2 cellular contexts compared by ENCODE assay signal in the genomic region with DNA sequence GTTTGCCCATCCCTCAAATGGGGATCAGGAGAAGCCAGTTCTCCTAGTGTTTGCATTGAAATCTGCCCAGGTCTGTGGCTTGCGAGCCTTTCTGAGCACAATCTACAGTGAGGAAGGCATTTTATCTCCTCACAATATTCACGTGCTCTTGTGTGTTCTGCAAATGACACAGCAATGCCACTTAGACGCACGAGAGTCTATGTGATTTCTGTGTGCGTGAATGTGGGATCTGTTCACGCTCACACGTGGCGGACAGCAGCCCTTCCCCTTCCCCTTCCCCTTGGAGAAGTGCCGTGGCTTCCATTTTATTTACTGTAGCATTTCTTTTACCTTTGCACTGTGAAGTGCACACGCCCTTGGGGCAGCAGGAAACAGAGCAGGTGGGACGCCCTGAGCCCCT.
TF ChIP-seq lines count a peak whose summit lies in the region.

No MANE protein-coding gene starts in this region.

TF ChIP-seq in GM23338, 12 proteins besides CTCF, POLR2A, EP300 and RAD21 (continued from another document):
- TF ChIP-seq, protein P1, sequence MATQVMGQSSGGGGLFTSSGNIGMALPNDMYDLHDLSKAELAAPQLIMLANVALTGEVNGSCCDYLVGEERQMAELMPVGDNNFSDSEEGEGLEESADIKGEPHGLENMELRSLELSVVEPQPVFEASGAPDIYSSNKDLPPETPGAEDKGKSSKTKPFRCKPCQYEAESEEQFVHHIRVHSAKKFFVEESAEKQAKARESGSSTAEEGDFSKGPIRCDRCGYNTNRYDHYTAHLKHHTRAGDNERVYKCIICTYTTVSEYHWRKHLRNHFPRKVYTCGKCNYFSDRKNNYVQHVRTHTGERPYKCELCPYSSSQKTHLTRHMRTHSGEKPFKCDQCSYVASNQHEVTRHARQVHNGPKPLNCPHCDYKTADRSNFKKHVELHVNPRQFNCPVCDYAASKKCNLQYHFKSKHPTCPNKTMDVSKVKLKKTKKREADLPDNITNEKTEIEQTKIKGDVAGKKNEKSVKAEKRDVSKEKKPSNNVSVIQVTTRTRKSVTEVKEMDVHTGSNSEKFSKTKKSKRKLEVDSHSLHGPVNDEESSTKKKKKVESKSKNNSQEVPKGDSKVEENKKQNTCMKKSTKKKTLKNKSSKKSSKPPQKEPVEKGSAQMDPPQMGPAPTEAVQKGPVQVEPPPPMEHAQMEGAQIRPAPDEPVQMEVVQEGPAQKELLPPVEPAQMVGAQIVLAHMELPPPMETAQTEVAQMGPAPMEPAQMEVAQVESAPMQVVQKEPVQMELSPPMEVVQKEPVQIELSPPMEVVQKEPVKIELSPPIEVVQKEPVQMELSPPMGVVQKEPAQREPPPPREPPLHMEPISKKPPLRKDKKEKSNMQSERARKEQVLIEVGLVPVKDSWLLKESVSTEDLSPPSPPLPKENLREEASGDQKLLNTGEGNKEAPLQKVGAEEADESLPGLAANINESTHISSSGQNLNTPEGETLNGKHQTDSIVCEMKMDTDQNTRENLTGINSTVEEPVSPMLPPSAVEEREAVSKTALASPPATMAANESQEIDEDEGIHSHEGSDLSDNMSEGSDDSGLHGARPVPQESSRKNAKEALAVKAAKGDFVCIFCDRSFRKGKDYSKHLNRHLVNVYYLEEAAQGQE (IDR thresholded peaks at IDR 0.05; ENCODE audit: unreplicated experiment) = no peak
- TF ChIP-seq STAT1 (IDR thresholded peaks at IDR 0.05; ENCODE audit: unreplicated experiment) (no peak), CREB1 (CRISPR knock-in tag; IDR thresholded peaks at IDR 0.05; ENCODE audit: low read depth) (no peak), EZH2 (IDR thresholded peaks at IDR 0.05; ENCODE audit: low read depth, unreplicated experiment) (no peak), EZH2phosphoT487 (IDR thresholded peaks at IDR 0.05; ENCODE audit: unreplicated experiment) (no peak), ZNF114 (CRISPR knock-in tag; IDR thresholded peaks at IDR 0.05) (no peak)
- TF ChIP-seq, protein P2, sequence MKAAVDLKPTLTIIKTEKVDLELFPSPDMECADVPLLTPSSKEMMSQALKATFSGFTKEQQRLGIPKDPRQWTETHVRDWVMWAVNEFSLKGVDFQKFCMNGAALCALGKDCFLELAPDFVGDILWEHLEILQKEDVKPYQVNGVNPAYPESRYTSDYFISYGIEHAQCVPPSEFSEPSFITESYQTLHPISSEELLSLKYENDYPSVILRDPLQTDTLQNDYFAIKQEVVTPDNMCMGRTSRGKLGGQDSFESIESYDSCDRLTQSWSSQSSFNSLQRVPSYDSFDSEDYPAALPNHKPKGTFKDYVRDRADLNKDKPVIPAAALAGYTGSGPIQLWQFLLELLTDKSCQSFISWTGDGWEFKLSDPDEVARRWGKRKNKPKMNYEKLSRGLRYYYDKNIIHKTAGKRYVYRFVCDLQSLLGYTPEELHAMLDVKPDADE (IDR thresholded peaks at IDR 0.05) = no peak

TF ChIP-seq in K562, 482 proteins besides CTCF, POLR2A, EP300 and RAD21 (continued from another document):
- TF ChIP-seq, protein P3, sequence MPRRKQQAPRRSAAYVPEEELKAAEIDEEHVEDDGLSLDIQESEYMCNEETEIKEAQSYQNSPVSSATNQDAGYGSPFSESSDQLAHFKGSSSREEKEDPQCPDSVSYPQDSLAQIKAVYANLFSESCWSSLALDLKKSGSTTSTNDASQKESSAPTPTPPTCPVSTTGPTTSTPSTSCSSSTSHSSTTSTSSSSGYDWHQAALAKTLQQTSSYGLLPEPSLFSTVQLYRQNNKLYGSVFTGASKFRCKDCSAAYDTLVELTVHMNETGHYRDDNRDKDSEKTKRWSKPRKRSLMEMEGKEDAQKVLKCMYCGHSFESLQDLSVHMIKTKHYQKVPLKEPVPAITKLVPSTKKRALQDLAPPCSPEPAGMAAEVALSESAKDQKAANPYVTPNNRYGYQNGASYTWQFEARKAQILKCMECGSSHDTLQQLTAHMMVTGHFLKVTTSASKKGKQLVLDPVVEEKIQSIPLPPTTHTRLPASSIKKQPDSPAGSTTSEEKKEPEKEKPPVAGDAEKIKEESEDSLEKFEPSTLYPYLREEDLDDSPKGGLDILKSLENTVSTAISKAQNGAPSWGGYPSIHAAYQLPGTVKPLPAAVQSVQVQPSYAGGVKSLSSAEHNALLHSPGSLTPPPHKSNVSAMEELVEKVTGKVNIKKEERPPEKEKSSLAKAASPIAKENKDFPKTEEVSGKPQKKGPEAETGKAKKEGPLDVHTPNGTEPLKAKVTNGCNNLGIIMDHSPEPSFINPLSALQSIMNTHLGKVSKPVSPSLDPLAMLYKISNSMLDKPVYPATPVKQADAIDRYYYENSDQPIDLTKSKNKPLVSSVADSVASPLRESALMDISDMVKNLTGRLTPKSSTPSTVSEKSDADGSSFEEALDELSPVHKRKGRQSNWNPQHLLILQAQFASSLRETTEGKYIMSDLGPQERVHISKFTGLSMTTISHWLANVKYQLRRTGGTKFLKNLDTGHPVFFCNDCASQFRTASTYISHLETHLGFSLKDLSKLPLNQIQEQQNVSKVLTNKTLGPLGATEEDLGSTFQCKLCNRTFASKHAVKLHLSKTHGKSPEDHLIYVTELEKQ (CRISPR knock-in tag; IDR thresholded peaks at IDR 0.05) = no peak
- TF ChIP-seq CXXC5 (CRISPR knock-in tag; IDR thresholded peaks at IDR 0.05) (peak; percentile 53; the same call in 1 of the 2 replicates), NFE2 (IDR thresholded peaks at IDR 0.05; ENCODE audit: low read depth) (peak; percentile 58), BHLHE40 (IDR thresholded peaks at IDR 0.05; ENCODE audit: low read length) (peak; percentile 87), SETDB1 (IDR thresholded peaks at IDR 0.05; ENCODE audit: low read length) (no peak), L3MBTL2 (IDR thresholded peaks at IDR 0.05) (peak; percentile 63), NRF1 (conservative IDR thresholded peaks at IDR 0.05 in 1 of 2, IDR thresholded peaks at IDR 0.05 in 1 of 2) (0 out of 4 replicates have a peak, but pooled peaks of 1 of the 2 experiments have one; percentile 19), GABPB1 (CRISPR knock-in tag; IDR thresholded peaks at IDR 0.05) (no peak)
- TF ChIP-seq, protein P4, sequence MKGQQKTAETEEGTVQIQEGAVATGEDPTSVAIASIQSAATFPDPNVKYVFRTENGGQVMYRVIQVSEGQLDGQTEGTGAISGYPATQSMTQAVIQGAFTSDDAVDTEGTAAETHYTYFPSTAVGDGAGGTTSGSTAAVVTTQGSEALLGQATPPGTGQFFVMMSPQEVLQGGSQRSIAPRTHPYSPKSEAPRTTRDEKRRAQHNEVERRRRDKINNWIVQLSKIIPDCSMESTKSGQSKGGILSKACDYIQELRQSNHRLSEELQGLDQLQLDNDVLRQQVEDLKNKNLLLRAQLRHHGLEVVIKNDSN (CRISPR knock-in tag; IDR thresholded peaks at IDR 0.05) = 0 out of 2 replicates have a peak, but pooled peaks have one; percentile 24
- TF ChIP-seq, protein P5, sequence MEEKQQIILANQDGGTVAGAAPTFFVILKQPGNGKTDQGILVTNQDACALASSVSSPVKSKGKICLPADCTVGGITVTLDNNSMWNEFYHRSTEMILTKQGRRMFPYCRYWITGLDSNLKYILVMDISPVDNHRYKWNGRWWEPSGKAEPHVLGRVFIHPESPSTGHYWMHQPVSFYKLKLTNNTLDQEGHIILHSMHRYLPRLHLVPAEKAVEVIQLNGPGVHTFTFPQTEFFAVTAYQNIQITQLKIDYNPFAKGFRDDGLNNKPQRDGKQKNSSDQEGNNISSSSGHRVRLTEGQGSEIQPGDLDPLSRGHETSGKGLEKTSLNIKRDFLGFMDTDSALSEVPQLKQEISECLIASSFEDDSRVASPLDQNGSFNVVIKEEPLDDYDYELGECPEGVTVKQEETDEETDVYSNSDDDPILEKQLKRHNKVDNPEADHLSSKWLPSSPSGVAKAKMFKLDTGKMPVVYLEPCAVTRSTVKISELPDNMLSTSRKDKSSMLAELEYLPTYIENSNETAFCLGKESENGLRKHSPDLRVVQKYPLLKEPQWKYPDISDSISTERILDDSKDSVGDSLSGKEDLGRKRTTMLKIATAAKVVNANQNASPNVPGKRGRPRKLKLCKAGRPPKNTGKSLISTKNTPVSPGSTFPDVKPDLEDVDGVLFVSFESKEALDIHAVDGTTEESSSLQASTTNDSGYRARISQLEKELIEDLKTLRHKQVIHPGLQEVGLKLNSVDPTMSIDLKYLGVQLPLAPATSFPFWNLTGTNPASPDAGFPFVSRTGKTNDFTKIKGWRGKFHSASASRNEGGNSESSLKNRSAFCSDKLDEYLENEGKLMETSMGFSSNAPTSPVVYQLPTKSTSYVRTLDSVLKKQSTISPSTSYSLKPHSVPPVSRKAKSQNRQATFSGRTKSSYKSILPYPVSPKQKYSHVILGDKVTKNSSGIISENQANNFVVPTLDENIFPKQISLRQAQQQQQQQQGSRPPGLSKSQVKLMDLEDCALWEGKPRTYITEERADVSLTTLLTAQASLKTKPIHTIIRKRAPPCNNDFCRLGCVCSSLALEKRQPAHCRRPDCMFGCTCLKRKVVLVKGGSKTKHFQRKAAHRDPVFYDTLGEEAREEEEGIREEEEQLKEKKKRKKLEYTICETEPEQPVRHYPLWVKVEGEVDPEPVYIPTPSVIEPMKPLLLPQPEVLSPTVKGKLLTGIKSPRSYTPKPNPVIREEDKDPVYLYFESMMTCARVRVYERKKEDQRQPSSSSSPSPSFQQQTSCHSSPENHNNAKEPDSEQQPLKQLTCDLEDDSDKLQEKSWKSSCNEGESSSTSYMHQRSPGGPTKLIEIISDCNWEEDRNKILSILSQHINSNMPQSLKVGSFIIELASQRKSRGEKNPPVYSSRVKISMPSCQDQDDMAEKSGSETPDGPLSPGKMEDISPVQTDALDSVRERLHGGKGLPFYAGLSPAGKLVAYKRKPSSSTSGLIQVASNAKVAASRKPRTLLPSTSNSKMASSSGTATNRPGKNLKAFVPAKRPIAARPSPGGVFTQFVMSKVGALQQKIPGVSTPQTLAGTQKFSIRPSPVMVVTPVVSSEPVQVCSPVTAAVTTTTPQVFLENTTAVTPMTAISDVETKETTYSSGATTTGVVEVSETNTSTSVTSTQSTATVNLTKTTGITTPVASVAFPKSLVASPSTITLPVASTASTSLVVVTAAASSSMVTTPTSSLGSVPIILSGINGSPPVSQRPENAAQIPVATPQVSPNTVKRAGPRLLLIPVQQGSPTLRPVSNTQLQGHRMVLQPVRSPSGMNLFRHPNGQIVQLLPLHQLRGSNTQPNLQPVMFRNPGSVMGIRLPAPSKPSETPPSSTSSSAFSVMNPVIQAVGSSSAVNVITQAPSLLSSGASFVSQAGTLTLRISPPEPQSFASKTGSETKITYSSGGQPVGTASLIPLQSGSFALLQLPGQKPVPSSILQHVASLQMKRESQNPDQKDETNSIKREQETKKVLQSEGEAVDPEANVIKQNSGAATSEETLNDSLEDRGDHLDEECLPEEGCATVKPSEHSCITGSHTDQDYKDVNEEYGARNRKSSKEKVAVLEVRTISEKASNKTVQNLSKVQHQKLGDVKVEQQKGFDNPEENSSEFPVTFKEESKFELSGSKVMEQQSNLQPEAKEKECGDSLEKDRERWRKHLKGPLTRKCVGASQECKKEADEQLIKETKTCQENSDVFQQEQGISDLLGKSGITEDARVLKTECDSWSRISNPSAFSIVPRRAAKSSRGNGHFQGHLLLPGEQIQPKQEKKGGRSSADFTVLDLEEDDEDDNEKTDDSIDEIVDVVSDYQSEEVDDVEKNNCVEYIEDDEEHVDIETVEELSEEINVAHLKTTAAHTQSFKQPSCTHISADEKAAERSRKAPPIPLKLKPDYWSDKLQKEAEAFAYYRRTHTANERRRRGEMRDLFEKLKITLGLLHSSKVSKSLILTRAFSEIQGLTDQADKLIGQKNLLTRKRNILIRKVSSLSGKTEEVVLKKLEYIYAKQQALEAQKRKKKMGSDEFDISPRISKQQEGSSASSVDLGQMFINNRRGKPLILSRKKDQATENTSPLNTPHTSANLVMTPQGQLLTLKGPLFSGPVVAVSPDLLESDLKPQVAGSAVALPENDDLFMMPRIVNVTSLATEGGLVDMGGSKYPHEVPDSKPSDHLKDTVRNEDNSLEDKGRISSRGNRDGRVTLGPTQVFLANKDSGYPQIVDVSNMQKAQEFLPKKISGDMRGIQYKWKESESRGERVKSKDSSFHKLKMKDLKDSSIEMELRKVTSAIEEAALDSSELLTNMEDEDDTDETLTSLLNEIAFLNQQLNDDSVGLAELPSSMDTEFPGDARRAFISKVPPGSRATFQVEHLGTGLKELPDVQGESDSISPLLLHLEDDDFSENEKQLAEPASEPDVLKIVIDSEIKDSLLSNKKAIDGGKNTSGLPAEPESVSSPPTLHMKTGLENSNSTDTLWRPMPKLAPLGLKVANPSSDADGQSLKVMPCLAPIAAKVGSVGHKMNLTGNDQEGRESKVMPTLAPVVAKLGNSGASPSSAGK (IDR thresholded peaks at IDR 0.05) = peak; percentile 75
- TF ChIP-seq, protein P6, sequence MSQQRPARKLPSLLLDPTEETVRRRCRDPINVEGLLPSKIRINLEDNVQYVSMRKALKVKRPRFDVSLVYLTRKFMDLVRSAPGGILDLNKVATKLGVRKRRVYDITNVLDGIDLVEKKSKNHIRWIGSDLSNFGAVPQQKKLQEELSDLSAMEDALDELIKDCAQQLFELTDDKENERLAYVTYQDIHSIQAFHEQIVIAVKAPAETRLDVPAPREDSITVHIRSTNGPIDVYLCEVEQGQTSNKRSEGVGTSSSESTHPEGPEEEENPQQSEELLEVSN (IDR thresholded peaks at IDR 0.05; ENCODE audit: borderline replicate concordance in 1 of 2, extremely low read depth in 1 of 2, insufficient read depth in 1 of 2, insufficient read length in 1 of 2, low read depth in 1 of 2, low read length in 1 of 2, poor library complexity in 1 of 2, severe bottlenecking in 1 of 2) = peak in 1 of 2 experiments; percentile 33
